ENCODE assay signal across 23 cellular contexts in the genomic region with DNA sequence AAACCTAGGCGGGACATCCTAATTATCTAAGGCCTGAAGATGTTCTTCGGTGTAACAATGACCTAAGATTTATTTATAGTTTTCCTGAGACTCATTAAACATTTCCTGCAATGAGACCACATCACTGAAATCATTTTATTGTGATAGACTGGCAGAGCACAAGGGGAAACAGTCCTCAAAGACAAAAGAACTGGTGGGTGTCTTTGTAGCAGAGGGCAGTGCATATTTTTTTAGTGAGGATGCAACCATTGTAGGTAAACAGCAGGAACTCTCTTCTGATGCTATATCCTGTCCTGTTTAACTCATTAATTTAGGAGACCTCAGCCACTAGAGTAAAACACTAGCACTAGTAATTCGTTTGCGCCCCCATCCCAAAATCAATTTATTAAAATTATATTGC.
DNase-seq lines count a peak whose midpoint lies in the region; ATAC-seq and TF ChIP-seq lines count a peak whose summit lies in the region.
"Had no signal": no experiment of that assay in that cellular context is flagged by ENCODE, and none has a peak within 500 bp of the region (broad histone marks: within the 10 kb centered on the region; RNA-seq: fewer than 3 reads in every experiment).

No MANE protein-coding gene starts in this region.

- peak overlapping the region in 6 of 11 experiments; percentile 4 to 75 (median 46); a peak in 8 of 22 replicates for H3K27ac ChIP-seq in BLaER1 treated with 17β-estradiol and CSF1 and Interleukin-3, amounts not matched to agents 10 nM and 100 nM
- peak overlapping the region; percentile 10 for H3K27ac ChIP-seq in psoas muscle
- H3K27ac ChIP-seq: HL-60, PC-9, RWPE1, SJSA1 had no signal

- intact Hi-C loops in Right ventricle myocardium superior (cut with DNase I), result no loop called here
- intact Hi-C loops in cardiac septum (cut with DNase I), result no loop called here
- intact Hi-C loops in psoas muscle (cut with DNase I), result no loop called here
- intact Hi-C loops in activated T-helper 1 cell treated with anti-CD3 and anti-CD28 coated beads, Interleukin-12 subunit alpha, Interleukin-12 subunit beta, Interleukin-2, Interleukin-4 antibody, amounts not matched to agents 30 ng/mL and 10 ng/mL and 1 ng/mL, durations not matched to agents 14 hours and 24 hours and 36 hours (cut with micrococcal nuclease), result no loop called here

- TF ChIP-seq CTCF in psoas muscle (IDR thresholded peaks at IDR 0.05), result no peak

- peak overlapping the region in 10 of 11 experiments; percentile 1 to 94 (median 76); a peak in 18 of 22 replicates for H3K4me2 ChIP-seq in BLaER1 treated with 17β-estradiol and CSF1 and Interleukin-3, amounts not matched to agents 10 nM and 100 nM
- H3K4me2 ChIP-seq: PC-9 had no signal

- no peaks in the 10 kb centered on the region for H3K9me3 Mint-ChIP-seq in activated T-helper 1 cell treated with anti-CD3 and anti-CD28 coated beads, Interleukin-12 subunit alpha, Interleukin-12 subunit beta, Interleukin-2, Interleukin-4 antibody, amounts not matched to agents 30 ng/mL and 10 ng/mL and 1 ng/mL, durations not matched to agents 14 hours and 24 hours and 36 hours
- H3K9me3 Mint-ChIP-seq: H9 had no signal

- H3K27me3 ChIP-seq in BLaER1 treated with 17β-estradiol and CSF1 and Interleukin-3, amounts not matched to agents 10 nM and 100 nM, result peaks cover 0 to 7% (median 0%) of the 10 kb centered on the region in 11 experiments; a peak in 3 of 22 replicates
- H3K27me3 ChIP-seq in psoas muscle (ENCODE audit: insufficient read depth in 3 of 3, low read length in 2 of 3), result no peaks in the 10 kb centered on the region
- H3K27me3 ChIP-seq: MG63, SJSA1 had no signal

- no peak for DNase-seq in Right ventricle myocardium superior
- no peak for DNase-seq in cardiac septum (ENCODE audit: low spot score)
- DNase-seq in dermis blood vessel endothelial cell, result peak; percentile 63
- DNase-seq in psoas muscle, result no peak
- no peak for DNase-seq in activated T-helper 1 cell treated with anti-CD3 and anti-CD28 coated beads, Interleukin-12 subunit alpha, Interleukin-12 subunit beta, Interleukin-2, Interleukin-4 antibody, amounts not matched to agents 30 ng/mL and 10 ng/mL and 1 ng/mL, durations not matched to agents 14 hours and 24 hours and 36 hours (ENCODE audit: low spot score)
- DNase-seq in stimulated activated CD4-positive, alpha-beta T cell treated with anti-CD3 and anti-CD28 coated beads, Interleukin-12 subunit alpha, Interleukin-12 subunit beta, amount 100 ng/mL, for 4 hours, result no peak
- no peak for DNase-seq in activated gamma-delta T cell treated with Interleukin-2 at 50 U/mL for 16 hours
- DNase-seq: C1 segment of cervical spinal cord; CD8-positive, alpha-beta memory T cell; DMS79; H9; IMR-90; Karpas-422; MG63; NCI-H1048; NCI-H1436; NCI-H2029 treated with DMSO at 0.1 percent for 48 hours; NCI-H510A; PC-9 had no signal

- no peak overlapping the region for H3K4me3 Mint-ChIP-seq in activated T-helper 1 cell treated with anti-CD3 and anti-CD28 coated beads, Interleukin-12 subunit alpha, Interleukin-12 subunit beta, Interleukin-2, Interleukin-4 antibody, amounts not matched to agents 30 ng/mL and 10 ng/mL and 1 ng/mL, durations not matched to agents 14 hours and 24 hours and 36 hours
- H3K4me3 Mint-ChIP-seq: CD8-positive, alpha-beta memory T cell had no signal

- H3K4me1 ChIP-seq in BLaER1 treated with 17β-estradiol and CSF1 and Interleukin-3, amounts not matched to agents 10 nM and 100 nM, result peaks cover 17 to 52% (median 48%) of the 10 kb centered on the region in 10 experiments
- peaks cover 12% of the 10 kb centered on the region for H3K4me1 ChIP-seq in psoas muscle
- H3K4me1 ChIP-seq: SJSA1 had no signal

- 73 to 74% (median 74%) methylated on average over 4 of the region's 4 CpGs for WGBS in psoas muscle, 3 donors

- peak; percentile 24 for ATAC-seq in Right ventricle myocardium superior (ENCODE audit: poor library complexity)
- ATAC-seq in psoas muscle, result no peak

- peaks cover 14 to 26% (median 21%) of the 10 kb centered on the region in 11 experiments; a peak in 21 of 22 replicates for H3K9me3 ChIP-seq in BLaER1 treated with 17β-estradiol and CSF1 and Interleukin-3, amounts not matched to agents 10 nM and 100 nM (replicated peaks in 1 of 11)
- no peaks in the 10 kb centered on the region for H3K9me3 ChIP-seq in psoas muscle
- H3K9me3 ChIP-seq: MG63, SJSA1 had no signal

- H3K36me3 Mint-ChIP-seq in activated T-helper 1 cell treated with anti-CD3 and anti-CD28 coated beads, Interleukin-12 subunit alpha, Interleukin-12 subunit beta, Interleukin-2, Interleukin-4 antibody, amounts not matched to agents 30 ng/mL and 10 ng/mL and 1 ng/mL, durations not matched to agents 14 hours and 24 hours and 36 hours (ENCODE audit: low read depth), result no peaks in the 10 kb centered on the region
- H3K36me3 Mint-ChIP-seq: CD8-positive, alpha-beta memory T cell had no signal

- 0 out of 22 replicates have a peak, but pooled peaks cover 0 to 5% (median 0%) of the 10 kb centered on the region in 11 experiments for H3K36me3 ChIP-seq in BLaER1 treated with 17β-estradiol and CSF1 and Interleukin-3, amounts not matched to agents 10 nM and 100 nM
- H3K36me3 ChIP-seq in psoas muscle (ENCODE audit: insufficient read depth in 1 of 2, low read depth in 1 of 2), result no peaks in the 10 kb centered on the region
- H3K36me3 ChIP-seq: MG63, SJSA1 had no signal

- no peaks in the 10 kb centered on the region for H3K4me1 Mint-ChIP-seq in activated T-helper 1 cell treated with anti-CD3 and anti-CD28 coated beads, Interleukin-12 subunit alpha, Interleukin-12 subunit beta, Interleukin-2, Interleukin-4 antibody, amounts not matched to agents 30 ng/mL and 10 ng/mL and 1 ng/mL, durations not matched to agents 14 hours and 24 hours and 36 hours (ENCODE audit: low read depth)
- H3K4me1 Mint-ChIP-seq: CD8-positive, alpha-beta memory T cell had no signal

- H3K4me3 ChIP-seq in BLaER1 treated with 17β-estradiol and CSF1 and Interleukin-3, amounts not matched to agents 10 nM and 100 nM, result peak overlapping the region in 2 of 10 experiments; percentile 22 to 27; a peak in 2 of 20 replicates
- no peak overlapping the region for H3K4me3 ChIP-seq in psoas muscle
- H3K4me3 ChIP-seq: MG63, PC-9, SJSA1 had no signal

- H3K27ac Mint-ChIP-seq in activated T-helper 1 cell treated with anti-CD3 and anti-CD28 coated beads, Interleukin-12 subunit alpha, Interleukin-12 subunit beta, Interleukin-2, Interleukin-4 antibody, amounts not matched to agents 30 ng/mL and 10 ng/mL and 1 ng/mL, durations not matched to agents 14 hours and 24 hours and 36 hours, result no peak overlapping the region
- H3K27ac Mint-ChIP-seq: CD8-positive, alpha-beta memory T cell; H9 had no signal

- no peaks in the 10 kb centered on the region for H3K27me3 Mint-ChIP-seq in activated T-helper 1 cell treated with anti-CD3 and anti-CD28 coated beads, Interleukin-12 subunit alpha, Interleukin-12 subunit beta, Interleukin-2, Interleukin-4 antibody, amounts not matched to agents 30 ng/mL and 10 ng/mL and 1 ng/mL, durations not matched to agents 14 hours and 24 hours and 36 hours (ENCODE audit: insufficient read depth)

- peak overlapping the region in 3 of 11 experiments; percentile 12 to 61 (median 16); a peak in 3 of 22 replicates for H3K9ac ChIP-seq in BLaER1 treated with 17β-estradiol and CSF1 and Interleukin-3, amounts not matched to agents 10 nM and 100 nM

- no peaks in the 10 kb centered on the region for H4K20me1 ChIP-seq in BLaER1 treated with 17β-estradiol and CSF1 and Interleukin-3, amounts not matched to agents 10 nM and 100 nM
